8 cellular contexts compared by ENCODE assay signal in genomic region chr3:124217542-124217941, GRCh38.
DNase-seq lines count a peak whose midpoint lies in the region; ATAC-seq and TF ChIP-seq lines count a peak whose summit lies in the region.

No MANE protein-coding gene starts in this region.

- TF ChIP-seq POLR2A in erythroblast (IDR thresholded peaks at IDR 0.05; ENCODE audit: low read length), result no peak
- no peak for TF ChIP-seq POLR2A in ovary (IDR thresholded peaks at IDR 0.05)

- 0 out of 2 replicates have a peak, but pooled peaks cover 8% of the 10 kb centered on the region for H3K4me1 ChIP-seq in PC-3 (ENCODE audit: insufficient read depth, low read length)
- H3K4me1 ChIP-seq in ovary (ENCODE audit: insufficient read depth), result no peaks in the 10 kb centered on the region
- H3K4me1 ChIP-seq in CD8-positive, alpha-beta T cell (ENCODE audit: insufficient read depth, low read length), result no peaks in the 10 kb centered on the region

- H3K27ac Mint-ChIP-seq in CD8-positive, alpha-beta T cell, result no peak overlapping the region

- H3K4me3 Mint-ChIP-seq in CD8-positive, alpha-beta T cell, result no peak overlapping the region

- H3K27me3 ChIP-seq in PC-3 (ENCODE audit: low read length) (peaks cover 9% of the 10 kb centered on the region), ovary (no peaks in the 10 kb centered on the region)
- H3K27me3 ChIP-seq in CD8-positive, alpha-beta T cell (ENCODE audit: insufficient read depth, low read length), result no peaks in the 10 kb centered on the region

- H3K27ac ChIP-seq in PC-3 (ENCODE audit: low read length), result no peak overlapping the region
- no peak overlapping the region for H3K27ac ChIP-seq in ovary
- no peak overlapping the region for H3K27ac ChIP-seq in CD8-positive, alpha-beta T cell (ENCODE audit: low read depth, low read length)

- 8 to 9% (median 8%) methylated on average over 3 of the region's 3 CpGs for WGBS in ovary, 3 donors

- no peak overlapping the region for H3K9ac ChIP-seq in PC-3 (ENCODE audit: low read length)

- H3K36me3 Mint-ChIP-seq in CD8-positive, alpha-beta T cell, result no peaks in the 10 kb centered on the region

- no TSS peak for BruUV-seq in PC-3 (replicated peaks; lab: Mats Ljungman, UMichigan)

- no peak for TF ChIP-seq EP300 in ovary (IDR thresholded peaks at IDR 0.05)

- no peaks in the 10 kb centered on the region for H3K9me3 ChIP-seq in PC-3 (ENCODE audit: low read length)
- no peaks in the 10 kb centered on the region for H3K9me3 ChIP-seq in ovary
- no peaks in the 10 kb centered on the region for H3K9me3 ChIP-seq in CD8-positive, alpha-beta T cell (ENCODE audit: low read length)

- no peaks in the 10 kb centered on the region for H3K9me3 Mint-ChIP-seq in CD8-positive, alpha-beta T cell

- no peak overlapping the region for H3K4me2 ChIP-seq in PC-3 (ENCODE audit: low read length)

- no peaks in the 10 kb centered on the region for H3K36me3 ChIP-seq in PC-3 (ENCODE audit: low read depth, low read length)
- H3K36me3 ChIP-seq in ovary, result no peaks in the 10 kb centered on the region
- H3K36me3 ChIP-seq in CD8-positive, alpha-beta T cell (ENCODE audit: insufficient read depth, low read length), result no peaks in the 10 kb centered on the region

- H3K4me1 Mint-ChIP-seq in CD8-positive, alpha-beta T cell (ENCODE audit: low read depth), result no peaks in the 10 kb centered on the region

- H3K79me2 ChIP-seq in PC-3 (ENCODE audit: low read length), result no peaks in the 10 kb centered on the region

- intact Hi-C loops in PC-3 (cut with micrococcal nuclease), result no loop called here
- intact Hi-C loops in ovary (cut with DNase I), result no loop called here
- intact Hi-C loops in CD8-positive, alpha-beta T cell (cut with DNase I, micrococcal nuclease), result no loop called here

- POLR2A ChIA-PET in PC-3 (lab: Charles Lee; ENCODE audit: unreplicated experiment), result no interaction called here
- POLR2A ChIA-PET in CD8-positive, alpha-beta T cell (lab: Charles Lee), result no interaction called here

- peak; percentile 65 for ATAC-seq in PC-3
- ATAC-seq in GM21576 (IDR thresholded peaks at IDR 0.05; ENCODE audit: unreplicated experiment), result no peak
- no peak for ATAC-seq in CD8-positive, alpha-beta T cell

- CTCF ChIA-PET in PC-3 (lab: Charles Lee), result no interaction called here
- CTCF ChIA-PET in CD8-positive, alpha-beta T cell (lab: Charles Lee), result no interaction called here

- H3K4me3 ChIP-seq in PC-3 (ENCODE audit: low read length) (no peak overlapping the region), ovary (no peak overlapping the region)
- H3K4me3 ChIP-seq in CD8-positive, alpha-beta T cell (ENCODE audit: low read depth, low read length), result no peak overlapping the region

- H3K9me2 ChIP-seq in PC-3 (replicated peaks; ENCODE audit: low read length), result no peaks in the 10 kb centered on the region

- no peak overlapping the region for H2AFZ ChIP-seq in PC-3 (ENCODE audit: low read length)

- no peaks in the 10 kb centered on the region for H3F3A ChIP-seq in PC-3 (ENCODE audit: low read length, unreplicated experiment)

- H3K27me3 Mint-ChIP-seq in CD8-positive, alpha-beta T cell (ENCODE audit: low read depth), result peaks cover 6% of the 10 kb centered on the region

- no peaks in the 10 kb centered on the region for H4K20me1 ChIP-seq in PC-3 (ENCODE audit: low read length)

- TF ChIP-seq CTCF in PC-3 (conservative IDR thresholded peaks at IDR 0.05; ENCODE audit: low read depth, low read length) (no peak), ovary (IDR thresholded peaks at IDR 0.05) (no peak)
- no peak for TF ChIP-seq CTCF in CD8-positive, alpha-beta T cell (IDR thresholded peaks at IDR 0.05)

- DNase-seq in SIG-M5 treated with dmso at 0.1 percent for 504 hours (lab: John Stamatoyannopoulos, UW; ENCODE audit: unreplicated experiment) (peak; percentile 56), SIG-M5 (lab: John Stamatoyannopoulos, UW) (no peak), PC-3 (peak; percentile 84), erythroblast (lab: John Stamatoyannopoulos, UW) (peak; percentile 57 to 61), ovary (peak in 4 of 5 donors; percentile 19 to 41 (median 36)), C1 segment of cervical spinal cord (lab: John Stamatoyannopoulos, UW) (no peak)
- DNase-seq in CD8-positive, alpha-beta T cell, result no peak

Comparison
In these comparisons a context has a peak if more than half of its experiments do, and no peak if none do; other contexts are left out.
1. DNase-seq: peak in SIG-M5 treated with dmso at 0.1 percent for 504 hours (single experiment), PC-3 (single experiment), erythroblast (2 of 2) and ovary (4 of 5); none in SIG-M5 (single experiment), C1 segment of cervical spinal cord (0 of 14) and CD8-positive, alpha-beta T cell (0 of 7).